In the genomic region with DNA sequence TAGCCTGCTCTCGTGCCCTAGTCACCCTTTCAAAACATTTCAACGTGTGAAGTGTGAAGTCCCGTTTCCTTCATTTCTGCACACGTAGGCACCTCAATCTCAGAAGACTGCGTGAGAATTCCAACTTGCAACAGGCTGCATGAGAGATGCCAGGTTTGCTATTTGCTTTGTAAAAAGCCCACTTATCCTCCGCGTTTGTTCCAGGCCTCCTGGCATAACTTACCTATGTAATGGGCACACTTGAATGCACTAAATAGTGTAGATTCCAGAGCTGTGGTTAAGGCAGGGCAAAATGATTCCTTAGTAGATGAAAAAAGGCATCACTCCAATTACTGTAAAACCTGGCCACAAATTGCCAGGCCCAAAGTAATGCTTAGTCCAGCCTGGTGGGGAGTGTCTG, we compare ENCODE assay signal across 5 cellular contexts.
"Had no signal": no experiment of that assay in that cellular context is flagged by ENCODE, and none has a peak within 500 bp of the region (broad histone marks: within the 10 kb centered on the region; RNA-seq: fewer than 3 reads in every experiment).

No MANE protein-coding gene starts in this region.

- H3K4me3 Mint-ChIP-seq: GM23338, H9, IgD-negative memory B cell had no signal

- H3K36me3 Mint-ChIP-seq: IgD-negative memory B cell had no signal

- H3K4me2 ChIP-seq: GM23338 had no signal

- DNase-seq: H9, HCEC 1CT had no signal

- H3K4me1 Mint-ChIP-seq: GM23338, H9, IgD-negative memory B cell had no signal

- H3K9me3 Mint-ChIP-seq: GM23338 had no signal

- H3K27ac Mint-ChIP-seq: GM23338, H9, IgD-negative memory B cell had no signal

- ATAC-seq: GM23338, HepG2 had no signal

- H3K4me3 ChIP-seq: GM23338 had no signal
